Comparison of ENCODE assay signal across 8 cellular contexts in genomic region chr19:3572855-3573161, GRCh38. TPM values are rescaled to one million over a fixed set of nuclear protein-coding genes. Genes with fewer than 3 reads are reported as not detected.
DNase-seq lines count a peak whose midpoint lies in the region; ATAC-seq and TF ChIP-seq lines count a peak whose summit lies in the region.

HMG20B (plus strand) TSS chr19:3572944; CDS start chr19:3573310, 366 bp downstream.

- ATAC-seq in GM18870 (IDR thresholded peaks at IDR 0.05; ENCODE audit: unreplicated experiment) (peak; percentile 5), T-helper 17 cell (peak; percentile 1), gastroesophageal sphincter (no peak), HG03139 (IDR thresholded peaks at IDR 0.05; ENCODE audit: unreplicated experiment) (no peak), GM21737 (IDR thresholded peaks at IDR 0.05; ENCODE audit: unreplicated experiment) (no peak), GM18907 (IDR thresholded peaks at IDR 0.05; ENCODE audit: unreplicated experiment) (no peak)

- peak within 1 kb of the TSS; percentile 66 to 75 for H3K4me3 ChIP-seq in gastroesophageal sphincter

- H3K36me3 Mint-ChIP-seq in T-helper 17 cell (ENCODE audit: low read depth) = no peaks in the 10 kb centered on the region
- peaks cover 11% of the 10 kb centered on the region for H3K36me3 Mint-ChIP-seq in progenitor cell of endocrine pancreas (ENCODE audit: insufficient read depth)

- H3K27ac Mint-ChIP-seq in T-helper 17 cell (no peak within 1 kb of the TSS), progenitor cell of endocrine pancreas (no peak within 1 kb of the TSS)

- DNase-seq in T-helper 17 cell (no peak), progenitor cell of endocrine pancreas (ENCODE audit: low spot score, unreplicated experiment) (no peak), DMS 273 (lab: John Stamatoyannopoulos, UW; ENCODE audit: unreplicated experiment) (no peak)

- peaks cover 0 to 8% of the 10 kb centered on the region in 2 donors for H3K36me3 ChIP-seq in gastroesophageal sphincter

- H3K4me1 ChIP-seq in gastroesophageal sphincter = peaks cover 0 to 58% (median 21%) of the 10 kb centered on the region in 3 donors

- H3K4me1 Mint-ChIP-seq in T-helper 17 cell = peaks cover 17% of the 10 kb centered on the region
- H3K4me1 Mint-ChIP-seq in progenitor cell of endocrine pancreas (ENCODE audit: low read depth) = peaks cover 14% of the 10 kb centered on the region

- H3K27me3 Mint-ChIP-seq in T-helper 17 cell (no peaks in the 10 kb centered on the region), progenitor cell of endocrine pancreas (peaks cover 17% of the 10 kb centered on the region)

- no peak for TF ChIP-seq CTCF in gastroesophageal sphincter (IDR thresholded peaks at IDR 0.05)
- TF ChIP-seq CTCF in progenitor cell of endocrine pancreas (IDR thresholded peaks at IDR 0.05; ENCODE audit: unreplicated experiment) = no peak

- no peak for TF ChIP-seq EP300 in gastroesophageal sphincter (IDR thresholded peaks at IDR 0.05)

- WGBS in gastroesophageal sphincter (ENCODE audit: low coverage in 1 of 2), 2 donors = no CpG with 5 or more reads among the region's 30 CpGs

- H3K4me3 Mint-ChIP-seq in T-helper 17 cell = peak within 1 kb of the TSS; percentile 87
- H3K4me3 Mint-ChIP-seq in progenitor cell of endocrine pancreas (ENCODE audit: low read depth) = peak within 1 kb of the TSS; percentile 70

- TF ChIP-seq POLR2A in gastroesophageal sphincter (IDR thresholded peaks at IDR 0.05) = peak; percentile 22 to 46

- no peaks in the 10 kb centered on the region for H3K27me3 ChIP-seq in gastroesophageal sphincter

- H3K27ac ChIP-seq in gastroesophageal sphincter = peak within 1 kb of the TSS; percentile 48 to 91 (median 90)

- no peaks in the 10 kb centered on the region for H3K9me3 ChIP-seq in T-helper 17 cell (ENCODE audit: control insufficient read depth, low read length, poor library complexity, severe bottlenecking)
- no peaks in the 10 kb centered on the region for H3K9me3 ChIP-seq in gastroesophageal sphincter

- no peaks in the 10 kb centered on the region for H3K9me3 Mint-ChIP-seq in progenitor cell of endocrine pancreas (ENCODE audit: low read depth)

RNA-seq across cellular contexts. Expression of gene HMG20B, which starts in this region (rescaled TPM):
- 10 to 100 TPM; 34.0 to 36.7 TPM for total RNA-seq in T-helper 17 cell
- 100 to 1,000 TPM; 106 to 203 (median 154) TPM for total RNA-seq in gastroesophageal sphincter
- total RNA-seq in progenitor cell of endocrine pancreas = 72.8 and 79.7 TPM in 2 replicates

Comparison
In these comparisons a context has a peak if more than half of its experiments do, and no peak if none do; other contexts are left out.
1. ATAC-seq: peak in GM18870 (single experiment) and T-helper 17 cell (single experiment); none in gastroesophageal sphincter (single experiment), HG03139 (single experiment), GM21737 (single experiment) and GM18907 (single experiment).